In genomic region chr16:83746611-83747010, GRCh38 we compare ENCODE assay signal across 4 cellular contexts.
A peak's percentile ranks its signal among the peaks of the same experiment; 100 is the strongest.
TF ChIP-seq lines count a peak whose summit lies in the region.

No MANE protein-coding gene starts in this region.

TF ChIP-seq in HepG2, 621 proteins besides CTCF, POLR2A, EP300 and RAD21:
- TF ChIP-seq ZNF567 (CRISPR knock-in tag; IDR thresholded peaks at IDR 0.05; ENCODE audit: borderline replicate concordance) = no peak
- no peak for TF ChIP-seq MTF2 (CRISPR knock-in tag; IDR thresholded peaks at IDR 0.05; ENCODE audit: borderline replicate concordance)
- peak; percentile 65 for TF ChIP-seq NFE2L2 (IDR thresholded peaks at IDR 0.05; ENCODE audit: low read length)
- no peak for TF ChIP-seq JDP2 (CRISPR knock-in tag; IDR thresholded peaks at IDR 0.05; ENCODE audit: borderline replicate concordance)
- TF ChIP-seq NFRKB (IDR thresholded peaks at IDR 0.05) = no peak
- TF ChIP-seq SAFB2 (CRISPR knock-in tag; IDR thresholded peaks at IDR 0.05; ENCODE audit: borderline replicate concordance, low read depth) = no peak
- TF ChIP-seq BRCA1 (CRISPR knock-in tag; IDR thresholded peaks at IDR 0.05) = no peak

TF ChIP-seq in A549, 52 proteins besides CTCF, POLR2A, EP300 and RAD21:
- TF ChIP-seq MAX (IDR thresholded peaks at IDR 0.05) (no peak), RFX5 (IDR thresholded peaks at IDR 0.05) (no peak), ESRRA (IDR thresholded peaks at IDR 0.05; ENCODE audit: borderline replicate concordance, low read length) (no peak), MAFK (IDR thresholded peaks at IDR 0.05; ENCODE audit: partially characterized antibody) (peak; percentile 18), FOSB (CRISPR knock-in tag; IDR thresholded peaks at IDR 0.05) (no peak)
TF ChIP-seq in A549: peak in this region for 1.

TF ChIP-seq in IMR-90, 13 proteins besides CTCF, POLR2A, EP300 and RAD21:
- TF ChIP-seq NFE2L2 (IDR thresholded peaks at IDR 0.05; ENCODE audit: low read depth, low read length) (peak; percentile 52; the same call in 1 of the 2 replicates), SMC3 (IDR thresholded peaks at IDR 0.05; ENCODE audit: low read depth, low read length) (no peak), MAFK (IDR thresholded peaks at IDR 0.05; ENCODE audit: low read depth, low read length) (no peak)

TF ChIP-seq in K562, 482 proteins besides CTCF, POLR2A, EP300 and RAD21:
- TF ChIP-seq NCOA6 (IDR thresholded peaks at IDR 0.05) (no peak), BACH1 (tag; IDR thresholded peaks at IDR 0.05) (no peak), GTF2F1 (IDR thresholded peaks at IDR 0.05; ENCODE audit: low read depth, low read length) (no peak), MAFG (tag; conservative IDR thresholded peaks at IDR 0.05) (peak; percentile 36; the same call in 1 of the 2 replicates), ASH1L (IDR thresholded peaks at IDR 0.05; ENCODE audit: borderline replicate concordance, low read depth, partially characterized antibody) (no peak), NFE2 (IDR thresholded peaks at IDR 0.05; ENCODE audit: low read depth) (peak; percentile 36; the same call in 1 of the 2 replicates), SRSF3 (IDR thresholded peaks at IDR 0.05; ENCODE audit: insufficient read depth, low read length) (no peak), ZNF589 (CRISPR knock-in tag; IDR thresholded peaks at IDR 0.05; ENCODE audit: low read depth) (no peak), SRSF9 (IDR thresholded peaks at IDR 0.05; ENCODE audit: borderline replicate concordance, low read depth, low read length) (no peak), ZNF583 (CRISPR knock-in tag; IDR thresholded peaks at IDR 0.05) (no peak), ELK3 (CRISPR knock-in tag; IDR thresholded peaks at IDR 0.05) (no peak), NCOR1 (IDR thresholded peaks at IDR 0.05) (no peak), HDAC2 (IDR thresholded peaks at IDR 0.05) (no peak), TFE3 (CRISPR knock-in tag; IDR thresholded peaks at IDR 0.05) (no peak), RHOXF2B (CRISPR knock-in tag; conservative IDR thresholded peaks at IDR 0.05) (no peak), NFE2L1 (tag; IDR thresholded peaks at IDR 0.05; ENCODE audit: borderline replicate concordance, low read depth) (0 out of 2 replicates have a peak, but pooled peaks have one; percentile 23)
